ENCODE assay signal across 24 cellular contexts in the genomic region with DNA sequence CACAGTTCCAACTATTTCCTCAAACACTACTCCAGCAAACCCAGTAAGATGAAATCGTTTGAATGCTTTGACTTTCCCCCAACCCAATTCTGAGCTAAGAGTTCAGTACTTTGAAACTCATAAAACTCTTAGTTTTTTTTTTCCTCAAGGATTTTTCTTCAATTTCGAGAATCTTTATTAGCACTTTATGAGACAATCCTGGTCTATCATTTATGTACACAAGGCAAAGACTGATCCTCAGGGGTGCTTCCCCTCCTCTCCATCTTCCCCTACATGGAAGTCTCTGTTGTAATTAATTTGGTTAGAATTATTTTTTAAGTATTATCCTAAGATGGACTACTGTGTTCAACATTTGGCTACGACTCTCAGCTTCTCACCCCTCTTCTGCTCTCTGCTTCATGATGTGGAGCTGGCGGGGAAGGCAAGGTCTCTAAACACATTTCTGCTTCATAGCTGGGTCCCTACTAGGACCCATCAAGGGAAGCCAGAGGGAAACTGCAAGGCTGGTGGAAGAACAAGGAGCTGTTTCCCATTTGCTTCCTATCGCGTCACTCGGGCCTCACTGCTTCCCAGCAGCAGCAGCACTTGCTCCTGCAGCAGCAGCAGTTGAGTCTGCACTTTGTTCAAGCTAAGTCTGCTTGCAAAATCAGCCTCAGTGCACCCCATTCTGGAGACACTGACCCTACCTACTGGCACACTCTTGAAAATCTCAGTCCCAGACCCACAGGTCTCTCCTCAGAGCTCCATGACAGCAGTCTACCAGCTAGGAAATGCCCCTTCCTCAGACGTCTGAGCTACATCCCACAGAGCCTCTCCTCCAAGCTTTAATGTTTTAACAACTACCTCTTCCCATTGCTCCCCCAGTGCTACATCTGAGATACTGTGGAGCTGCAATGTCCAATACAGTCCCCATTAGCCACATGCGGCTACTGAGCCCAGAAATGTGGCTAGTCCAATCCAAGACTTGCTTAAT.
DNase-seq lines count a peak whose midpoint lies in the region; ATAC-seq and TF ChIP-seq lines count a peak whose summit lies in the region.
"Had no signal": no experiment of that assay in that cellular context is flagged by ENCODE, and none has a peak within 500 bp of the region (broad histone marks: within the 10 kb centered on the region; RNA-seq: fewer than 3 reads in every experiment).

No MANE protein-coding gene starts in this region.

- no peak overlapping the region for H3K9ac ChIP-seq in SK-N-SH
- no peak overlapping the region for H3K9ac ChIP-seq in endodermal cell (ENCODE audit: extremely low read depth, low read length, poor library complexity, severe bottlenecking)

- H3K9me3 ChIP-seq in SK-N-SH (no peaks in the 10 kb centered on the region), endodermal cell (ENCODE audit: control insufficient read depth, low read length) (no peaks in the 10 kb centered on the region)
- H3K9me3 ChIP-seq: prostate gland had no signal

- H3K9me2 ChIP-seq in SK-N-SH, result no peaks in the 10 kb centered on the region; the same call in 1 of the 2 replicates

- H3K36me3 Mint-ChIP-seq in endodermal cell (ENCODE audit: low read depth) (peaks cover 2% of the 10 kb centered on the region), mesothelial cell of epicardium (peaks cover 8% of the 10 kb centered on the region)

- TF ChIP-seq CTCF in SK-N-SH (IDR thresholded peaks at IDR 0.05), result no peak
- TF ChIP-seq CTCF in endodermal cell (conservative IDR thresholded peaks at IDR 0.05), result no peak
- TF ChIP-seq CTCF in mesothelial cell of epicardium (IDR thresholded peaks at IDR 0.05; ENCODE audit: unreplicated experiment), result no peak

- no peaks in the 10 kb centered on the region for H3F3A ChIP-seq in SK-N-SH (replicated peaks; ENCODE audit: insufficient read depth)

- H3K4me3 Mint-ChIP-seq in endodermal cell (no peak overlapping the region), mesothelial cell of epicardium (no peak overlapping the region)
- H3K4me3 Mint-ChIP-seq: activated CD8-positive, alpha-beta T cell treated with anti-CD3 and anti-CD28 coated beads, Interleukin-2, amount 10 ng/mL, durations not matched to agents 7 days and 5 days; CD8-positive, alpha-beta memory T cell; HFFc6; memory B cell; naive thymus-derived CD8-positive, alpha-beta T cell; stimulated activated memory B cell treated with anti-CD40 and anti-IgM and Interleukin-4, amounts not matched to agents 10 μg/mL and 1 μg/mL and 100 μg/mL, for 72 hours had no signal

- H2AFZ ChIP-seq in SK-N-SH (ENCODE audit: low read depth), result no peak overlapping the region

- H3K36me3 ChIP-seq in SK-N-SH (replicated peaks in 1 of 2; ENCODE audit: control insufficient read depth in 1 of 2, insufficient read depth in 2 of 2, low read length in 1 of 2) (no peaks in the 10 kb centered on the region), endodermal cell (ENCODE audit: control insufficient read depth, insufficient read depth, low read length) (no peaks in the 10 kb centered on the region)
- H3K36me3 ChIP-seq: prostate gland had no signal

- H3K4me1 Mint-ChIP-seq in endodermal cell, result peaks cover 24% of the 10 kb centered on the region
- peaks cover 27% of the 10 kb centered on the region for H3K4me1 Mint-ChIP-seq in mesothelial cell of epicardium

- H3K27me3 Mint-ChIP-seq in endodermal cell (ENCODE audit: insufficient read depth) (no peaks in the 10 kb centered on the region), mesothelial cell of epicardium (ENCODE audit: low read depth) (no peaks in the 10 kb centered on the region)
- H3K27me3 Mint-ChIP-seq: CD8-positive, alpha-beta memory T cell; memory B cell; naive thymus-derived CD8-positive, alpha-beta T cell; stimulated activated memory B cell treated with anti-CD40 and anti-IgM and Interleukin-4, amounts not matched to agents 10 μg/mL and 1 μg/mL and 100 μg/mL, for 72 hours had no signal

- H3K27ac Mint-ChIP-seq in endodermal cell, result peak overlapping the region; percentile 45
- H3K27ac Mint-ChIP-seq in mesothelial cell of epicardium, result peak overlapping the region; percentile 36
- H3K27ac Mint-ChIP-seq: activated CD8-positive, alpha-beta T cell treated with anti-CD3 and anti-CD28 coated beads, Interleukin-2, amount 10 ng/mL, durations not matched to agents 7 days and 5 days; HFFc6; memory B cell; stimulated activated memory B cell treated with anti-CD40 and anti-IgM and Interleukin-4, amounts not matched to agents 10 μg/mL and 1 μg/mL and 100 μg/mL, for 72 hours had no signal

- TF ChIP-seq RAD21 in SK-N-SH (IDR thresholded peaks at IDR 0.05; ENCODE audit: low read length), result no peak

- H3K27me3 ChIP-seq in SK-N-SH (ENCODE audit: insufficient read depth) (no peaks in the 10 kb centered on the region), endodermal cell (ENCODE audit: control insufficient read depth, insufficient read depth, low read length, poor library complexity, severe bottlenecking) (peaks cover 9% of the 10 kb centered on the region)

- no peak overlapping the region; a peak in 1 of 4 replicates for H3K27ac ChIP-seq in SK-N-SH (ENCODE audit: low read depth in 2 of 2, low read length in 1 of 2)
- H3K27ac ChIP-seq in endodermal cell (ENCODE audit: low read depth, low read length), result no peak overlapping the region
- H3K27ac ChIP-seq: 22Rv1, prostate gland had no signal

- POLR2A ChIA-PET in SK-N-SH (lab: Yijun Ruan, JAX), result no interaction called here

- H3K9me3 Mint-ChIP-seq in endodermal cell (no peaks in the 10 kb centered on the region), mesothelial cell of epicardium (peaks cover 7% of the 10 kb centered on the region)
- H3K9me3 Mint-ChIP-seq: CD8-positive, alpha-beta memory T cell; HFFc6; stimulated activated memory B cell treated with anti-CD40 and anti-IgM and Interleukin-4, amounts not matched to agents 10 μg/mL and 1 μg/mL and 100 μg/mL, for 72 hours had no signal

- DNase-seq in SK-N-SH (peak; percentile 14), endodermal cell (peak; percentile 57), mesothelial cell of epicardium (ENCODE audit: low spot score in 2 of 2, unreplicated experiment in 2 of 2) (no peak), NCI-H446 treated with DMSO at 0.1 percent for 48 hours (lab: John Stamatoyannopoulos, UW) (no peak), AML-193 (lab: John Stamatoyannopoulos, UW) (no peak)
- DNase-seq in stimulated activated CD8-positive, alpha-beta memory T cell treated with anti-CD3 and anti-CD28 coated beads, Interleukin-4, amount 100 ng/mL, for 48 hours, result no peak
- DNase-seq: activated CD8-positive, alpha-beta T cell treated with anti-CD3 and anti-CD28 coated beads, Interleukin-2, amount 10 ng/mL, durations not matched to agents 7 days and 5 days; activated T-cell treated with anti-CD3 and anti-CD28 coated beads, Interleukin-2, amount 50 U/mL, for 1 hour; amniotic stem cell; CD8-positive, alpha-beta memory T cell; dermis blood vessel endothelial cell; DMS53; HFFc6; Karpas-422; kidney glomerular epithelial cell; naive thymus-derived CD8-positive, alpha-beta T cell; NCI-H187 treated with DMSO at 0.1 percent for 48 hours; NCI-H2227 treated with DMSO at 0.1 percent for 48 hours had no signal

- peaks cover 10% of the 10 kb centered on the region; the same call in 1 of the 2 replicates for H4K20me1 ChIP-seq in SK-N-SH (ENCODE audit: insufficient read depth)

- H3K4me2 ChIP-seq in SK-N-SH, result no peak overlapping the region

- H3K4me1 ChIP-seq in SK-N-SH (ENCODE audit: control insufficient read depth in 1 of 2, insufficient read depth in 2 of 2, low read depth in 1 of 2, low read length in 1 of 2) (peaks cover 0 to 15% of the 10 kb centered on the region in 2 experiments; a peak in 1 of 4 replicates), endodermal cell (ENCODE audit: control insufficient read depth, insufficient read depth, low read length) (peaks cover 7% of the 10 kb centered on the region)
- H3K4me1 ChIP-seq: prostate gland had no signal

- CTCF ChIA-PET in SK-N-SH (lab: Yijun Ruan, JAX), result interaction anchor here (0.7 to 2.1 kb wide), 9 partner anchors 9 to 59 kb away, joined by 3 to 7 read pairs (median 4); no protein-coding TSS in a partner anchor

- 89% methylated on average over 9 of the region's 9 CpGs for WGBS in SK-N-SH (ENCODE audit: low lambda C conversion rate)
- 85 to 90% methylated on average over 3 to 9 of the region's 9 CpGs for WGBS in endodermal cell (ENCODE audit: insufficient coverage in 1 of 2, insufficient read length in 1 of 2), 2 experiments

- H3K4me3 ChIP-seq in SK-N-SH (ENCODE audit: low read depth in 2 of 2, low read length in 1 of 2) (no peak overlapping the region), endodermal cell (ENCODE audit: low read length) (no peak overlapping the region)
- H3K4me3 ChIP-seq: prostate gland had no signal

- ATAC-seq in SK-N-SH treated with all-trans-retinoic acid at 6 μM for 48 hours (no peak; the same call in 2 of the 3 replicates), GM21529 (IDR thresholded peaks at IDR 0.05; ENCODE audit: unreplicated experiment) (no peak)
- ATAC-seq: activated CD8-positive, alpha-beta T cell treated with anti-CD3 and anti-CD28 coated beads, Interleukin-2, amount 10 ng/mL, durations not matched to agents 7 days and 5 days; naive thymus-derived CD8-positive, alpha-beta T cell; stimulated activated memory B cell treated with anti-CD40 and anti-IgM and Interleukin-4, amounts not matched to agents 10 μg/mL and 1 μg/mL and 100 μg/mL, for 72 hours had no signal

- peaks cover 85% of the 10 kb centered on the region for H3K79me2 ChIP-seq in SK-N-SH (ENCODE audit: insufficient read depth)

- TF ChIP-seq EP300 in SK-N-SH (IDR thresholded peaks at IDR 0.05; ENCODE audit: borderline replicate concordance in 1 of 2, low read depth in 1 of 2, low read length in 1 of 2), result no peak

TF ChIP-seq in SK-N-SH, 30 proteins besides CTCF, POLR2A, EP300 and RAD21 (continues in another document):
- TF ChIP-seq GABPA (IDR thresholded peaks at IDR 0.05; ENCODE audit: low read depth) (no peak), MXI1 (IDR thresholded peaks at IDR 0.05; ENCODE audit: low read depth, low read length) (no peak), FOXJ3 (CRISPR knock-in tag; IDR thresholded peaks at IDR 0.05) (no peak), SIN3A (IDR thresholded peaks at IDR 0.05; ENCODE audit: borderline replicate concordance, low read depth, low read length) (no peak)

TF ChIP-seq in SK-N-SH treated with all-trans-retinoic acid at 6 μM for 48 hours, 23 proteins besides CTCF, POLR2A, EP300 and RAD21 (continues in another document):
- TF ChIP-seq ZNF70 (CRISPR knock-in tag; IDR thresholded peaks at IDR 0.05), result no peak

Comparison
In these comparisons a context has a peak if more than half of its experiments do, and no peak if none do; other contexts are left out.
1. DNase-seq: peak in SK-N-SH (single experiment) and endodermal cell (single experiment); none in mesothelial cell of epicardium (0 of 2), NCI-H446 treated with DMSO at 0.1 percent for 48 hours (single experiment), stimulated activated CD8-positive, alpha-beta memory T cell treated with anti-CD3 and anti-CD28 coated beads, Interleukin-4, amount 100 ng/mL, for 48 hours (single experiment) and AML-193 (0 of 2).